ENCODE assay signal across 14 cellular contexts in genomic region chr1:113185463-113186104, GRCh38.
A peak's percentile ranks its signal among the peaks of the same experiment; 100 is the strongest.
DNase-seq lines count a peak whose midpoint lies in the region; ATAC-seq and TF ChIP-seq lines count a peak whose summit lies in the region.
"Had no signal": no experiment of that assay in that cellular context is flagged by ENCODE, and none has a peak within 500 bp of the region (broad histone marks: within the 10 kb centered on the region; RNA-seq: fewer than 3 reads in every experiment).

No MANE protein-coding gene starts in this region.

- ATAC-seq in GM18907 (IDR thresholded peaks at IDR 0.05; ENCODE audit: unreplicated experiment): peak; percentile 97
- peak; percentile 98 for ATAC-seq in GM21529 (IDR thresholded peaks at IDR 0.05; ENCODE audit: unreplicated experiment)
- ATAC-seq in HG03095 (IDR thresholded peaks at IDR 0.05; ENCODE audit: unreplicated experiment): peak; percentile 97
- ATAC-seq in left lung: no peak
- no peak for ATAC-seq in mucosa of descending colon
- ATAC-seq in right cardiac atrium: no peak

- H3K4me3 Mint-ChIP-seq in activated CD4-positive, alpha-beta memory T cell treated with anti-CD3 and anti-CD28 coated beads for 36 hours: no peak overlapping the region
- H3K4me3 Mint-ChIP-seq: IgD-negative memory B cell, nephron had no signal

- CTCF ChIA-PET in OCI-LY7 (lab: Charles Lee; ENCODE audit: unreplicated experiment): no interaction called here
- CTCF ChIA-PET in activated CD4-positive, alpha-beta memory T cell treated with anti-CD3 and anti-CD28 coated beads for 36 hours (lab: Charles Lee): no interaction called here

- no peaks in the 10 kb centered on the region for H3K9me2 ChIP-seq in OCI-LY7 (ENCODE audit: insufficient read depth, low read length)

- POLR2A ChIA-PET in OCI-LY7 (lab: Charles Lee): no interaction called here
- POLR2A ChIA-PET in activated CD4-positive, alpha-beta memory T cell treated with anti-CD3 and anti-CD28 coated beads for 36 hours (lab: Charles Lee): interaction anchor here (0.7 kb wide), 1 partner anchor 591 kb away, joined by 3 read pairs; no protein-coding TSS in a partner anchor

- no peak overlapping the region for H3K27ac Mint-ChIP-seq in activated CD4-positive, alpha-beta memory T cell treated with anti-CD3 and anti-CD28 coated beads for 36 hours
- H3K27ac Mint-ChIP-seq: nephron had no signal

- H3K4me3 ChIP-seq in OCI-LY7 (ENCODE audit: low read depth, low read length, poor library complexity, severe bottlenecking): no peak overlapping the region
- no peak overlapping the region for H3K4me3 ChIP-seq in left lung
- H3K4me3 ChIP-seq in mucosa of descending colon: no peak overlapping the region
- no peak overlapping the region for H3K4me3 ChIP-seq in right cardiac atrium (ENCODE audit: low read length)

- H3K27me3 ChIP-seq in left lung: no peaks in the 10 kb centered on the region
- H3K27me3 ChIP-seq in right cardiac atrium (ENCODE audit: control insufficient read depth, insufficient read depth): no peaks in the 10 kb centered on the region

- H3K27ac ChIP-seq in OCI-LY7 (ENCODE audit: low read depth, low read length, poor library complexity, severe bottlenecking) (no peak overlapping the region), left lung (no peak overlapping the region), right cardiac atrium (ENCODE audit: low read length) (no peak overlapping the region)
- H3K27ac ChIP-seq: WERI-Rb-1 had no signal

- H3K79me2 ChIP-seq in OCI-LY7 (ENCODE audit: insufficient read depth, low read depth, low read length): no peaks in the 10 kb centered on the region

- H4K20me1 ChIP-seq in OCI-LY7 (ENCODE audit: insufficient read depth, low read length): no peaks in the 10 kb centered on the region

- no peak overlapping the region for H2AFZ ChIP-seq in OCI-LY7 (ENCODE audit: low read length)

- no TSS peak for BruUV-seq in OCI-LY7 (replicated peaks; lab: Mats Ljungman, UMichigan)

- H3K36me3 Mint-ChIP-seq in activated CD4-positive, alpha-beta memory T cell treated with anti-CD3 and anti-CD28 coated beads for 36 hours: no peaks in the 10 kb centered on the region
- H3K36me3 Mint-ChIP-seq: IgD-negative memory B cell had no signal

- TF ChIP-seq CTCF in OCI-LY7 (conservative IDR thresholded peaks at IDR 0.05; ENCODE audit: low read length) (no peak), left lung (IDR thresholded peaks at IDR 0.05) (no peak), mucosa of descending colon (IDR thresholded peaks at IDR 0.05) (no peak)

- DNase-seq in OCI-LY7 (ENCODE audit: low spot score) (no peak), left lung (no peak), mucosa of descending colon (no peak), right cardiac atrium (no peak)
- no peak for DNase-seq in activated CD4-positive, alpha-beta memory T cell treated with anti-CD3 and anti-CD28 coated beads for 36 hours
- DNase-seq: activated gamma-delta T cell; NCI-H2081 treated with DMSO at 0.1 percent for 48 hours; stimulated activated naive CD4-positive, alpha-beta T cell; WERI-Rb-1 had no signal

- WGBS in right cardiac atrium: 73% methylated on average over 2 of the region's 2 CpGs

- H3K4me2 ChIP-seq in OCI-LY7 (ENCODE audit: low read length): peak overlapping the region; percentile 26; the same call in 1 of the 2 replicates

- H3K4me1 Mint-ChIP-seq in activated CD4-positive, alpha-beta memory T cell treated with anti-CD3 and anti-CD28 coated beads for 36 hours (ENCODE audit: low read depth): peaks cover 6% of the 10 kb centered on the region

- H3K4me1 ChIP-seq in OCI-LY7 (ENCODE audit: insufficient read depth, low read length, poor library complexity, severe bottlenecking) (peaks cover 6% of the 10 kb centered on the region), left lung (no peaks in the 10 kb centered on the region), mucosa of descending colon (ENCODE audit: low read depth) (no peaks in the 10 kb centered on the region), right cardiac atrium (ENCODE audit: control insufficient read depth, insufficient read depth, low read length) (no peaks in the 10 kb centered on the region)

- H3K9me3 ChIP-seq in OCI-LY7 (ENCODE audit: low read length) (no peaks in the 10 kb centered on the region), left lung (no peaks in the 10 kb centered on the region), mucosa of descending colon (no peaks in the 10 kb centered on the region), right cardiac atrium (ENCODE audit: control insufficient read depth, low read length) (no peaks in the 10 kb centered on the region)

- no peaks in the 10 kb centered on the region for H3K9me3 Mint-ChIP-seq in activated CD4-positive, alpha-beta memory T cell treated with anti-CD3 and anti-CD28 coated beads for 36 hours

- H3K36me3 ChIP-seq in OCI-LY7 (ENCODE audit: insufficient read depth, low read length) (no peaks in the 10 kb centered on the region), left lung (no peaks in the 10 kb centered on the region), mucosa of descending colon (ENCODE audit: low read depth) (no peaks in the 10 kb centered on the region)
- H3K36me3 ChIP-seq: WERI-Rb-1 had no signal

- peaks cover 14% of the 10 kb centered on the region for H3K27me3 Mint-ChIP-seq in activated CD4-positive, alpha-beta memory T cell treated with anti-CD3 and anti-CD28 coated beads for 36 hours
- H3K27me3 Mint-ChIP-seq: IgD-negative memory B cell had no signal

- intact Hi-C loops in OCI-LY7 (cut with micrococcal nuclease; ENCODE audit: unreplicated experiment) (no loop called here), left lung (cut with DNase I) (no loop called here), mucosa of descending colon (cut with DNase I, micrococcal nuclease) (no loop called here), right cardiac atrium (cut with DNase I) (no loop called here)
- intact Hi-C loops in activated CD4-positive, alpha-beta memory T cell treated with anti-CD3 and anti-CD28 coated beads for 36 hours (cut with micrococcal nuclease): no loop called here

Comparison
In these comparisons a context has a peak if more than half of its experiments do, and no peak if none do; other contexts are left out.
1. ATAC-seq: peak in GM18907 (single experiment), GM21529 (single experiment) and HG03095 (single experiment); none in left lung (single experiment), mucosa of descending colon (single experiment) and right cardiac atrium (0 of 2).